Comparison of ENCODE assay signal across 20 cellular contexts in genomic region chr12:104746689-104747088, GRCh38.
"Had no signal": no experiment of that assay in that cellular context is flagged by ENCODE, and none has a peak within 500 bp of the region (broad histone marks: within the 10 kb centered on the region; RNA-seq: fewer than 3 reads in every experiment).

No MANE protein-coding gene starts in this region.

- H3K4me3 Mint-ChIP-seq: activated naive CD4-positive, alpha-beta T cell treated with anti-CD3 and anti-CD28 coated beads, Interleukin-2, amount 10 ng/mL, durations not matched to agents 7 days and 5 days had no signal

- H3K4me1 ChIP-seq: right lobe of liver had no signal

- H3K9ac ChIP-seq: parathyroid adenoma had no signal

- H3K27ac Mint-ChIP-seq: activated naive CD4-positive, alpha-beta T cell treated with anti-CD3 and anti-CD28 coated beads, Interleukin-2, amount 10 ng/mL, durations not matched to agents 7 days and 5 days had no signal

- H3K27ac ChIP-seq: esophagus muscularis mucosa, gastroesophageal sphincter, heart left ventricle, left ventricle myocardium inferior, parathyroid adenoma, right lobe of liver, thoracic aorta, upper lobe of left lung, VCaP had no signal

- ATAC-seq: gastroesophageal sphincter; heart left ventricle; mucosa of descending colon; naive thymus-derived CD4-positive, alpha-beta T cell; right lobe of liver had no signal

- H3K9me3 ChIP-seq: esophagus muscularis mucosa, gastroesophageal sphincter, heart left ventricle, left ventricle myocardium inferior, mucosa of descending colon, right lobe of liver, thoracic aorta, upper lobe of left lung had no signal

- DNase-seq: activated CD4-positive, alpha-beta T cell treated with anti-CD3 and anti-CD28 coated beads, Interleukin-2, amount 50 U/mL, for 48 hours; activated effector memory CD4-positive, alpha-beta T cell treated with Interleukin-2 at 50 U/mL for 16 hours; activated naive CD4-positive, alpha-beta T cell treated with anti-CD3 and anti-CD28 coated beads, Interleukin-2, amount 10 ng/mL, durations not matched to agents 7 days and 5 days; aorta; effector CD8-positive, alpha-beta T cell; heart left ventricle; kidney glomerular epithelial cell; left ventricle myocardium inferior; mucosa of descending colon; naive thymus-derived CD4-positive, alpha-beta T cell; right lobe of liver; small intestine; stimulated activated CD4-positive, alpha-beta T cell treated with anti-CD3 and anti-CD28 coated beads, Interleukin-15, amount 100 ng/mL, for 24 hours; stimulated activated CD4-positive, alpha-beta T cell treated with anti-CD3 and anti-CD28 coated beads, Interleukin-2, amount 100 ng/mL, for 48 hours had no signal

- H3K27me3 Mint-ChIP-seq: activated naive CD4-positive, alpha-beta T cell treated with anti-CD3 and anti-CD28 coated beads, Interleukin-2, amount 10 ng/mL, durations not matched to agents 7 days and 5 days; naive thymus-derived CD4-positive, alpha-beta T cell had no signal

- H3K4me3 ChIP-seq: esophagus muscularis mucosa, gastroesophageal sphincter, heart left ventricle, left ventricle myocardium inferior, mucosa of descending colon, right lobe of liver, thoracic aorta, upper lobe of left lung had no signal

- H3K36me3 ChIP-seq: esophagus muscularis mucosa, gastroesophageal sphincter, heart left ventricle, left ventricle myocardium inferior, right lobe of liver, thoracic aorta, upper lobe of left lung had no signal

- H3K9me3 Mint-ChIP-seq: activated naive CD4-positive, alpha-beta T cell treated with anti-CD3 and anti-CD28 coated beads, Interleukin-2, amount 10 ng/mL, durations not matched to agents 7 days and 5 days had no signal

- H3K27me3 ChIP-seq: esophagus muscularis mucosa, gastroesophageal sphincter, heart left ventricle, right lobe of liver, upper lobe of left lung had no signal
